In the genomic region with DNA sequence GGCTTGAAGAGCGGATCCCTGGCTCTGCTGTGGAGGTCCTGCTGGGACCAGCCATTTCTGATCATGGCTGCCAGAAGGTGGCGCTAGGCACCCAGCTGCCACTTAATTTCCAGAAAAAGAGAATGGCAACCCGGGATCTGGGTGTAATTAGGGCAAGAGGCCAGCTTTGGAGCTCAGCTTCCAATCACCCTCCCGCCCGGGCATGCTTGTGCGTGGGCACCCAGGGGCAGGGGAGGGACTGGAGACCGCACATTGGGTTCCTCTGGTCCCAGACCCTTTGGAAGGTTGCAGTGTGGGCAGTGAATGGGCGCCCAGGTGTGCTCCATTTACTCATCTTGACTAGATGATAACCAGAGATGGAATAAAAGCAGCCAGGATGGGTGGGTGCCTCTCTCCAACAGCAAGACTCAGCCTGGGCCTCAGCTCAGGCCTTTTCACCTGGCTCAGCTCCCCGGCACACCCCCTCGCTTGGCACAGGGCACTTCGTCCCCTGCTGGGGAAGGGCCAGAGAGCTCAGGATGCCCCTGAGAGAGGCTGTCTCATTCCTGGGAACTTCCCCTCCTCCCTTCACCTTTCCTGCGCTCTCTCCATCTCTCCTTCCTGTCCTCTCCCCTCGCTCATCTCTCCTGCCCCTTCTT, we compare ENCODE assay signal across 8 cellular contexts. TPM values are rescaled to one million over a fixed set of nuclear protein-coding genes. Genes with fewer than 3 reads are reported as not detected.
DNase-seq lines count a peak whose midpoint lies in the region; ATAC-seq, FAIRE-seq and TF ChIP-seq lines count a peak whose summit lies in the region.

No MANE protein-coding gene starts in this region.

- peaks cover 5% of the 10 kb centered on the region for H4K20me1 ChIP-seq in keratinocyte (ENCODE audit: control insufficient read depth, extremely low read depth, insufficient read depth, low read length)

- no peak for ATAC-seq in GM18519 (IDR thresholded peaks at IDR 0.05; ENCODE audit: low FRiP score, unreplicated experiment)
- ATAC-seq in HG03280 (IDR thresholded peaks at IDR 0.05; ENCODE audit: unreplicated experiment) = no peak

- no peaks in the 10 kb centered on the region for H3K9me3 ChIP-seq in Peyer's patch
- H3K9me3 ChIP-seq in keratinocyte (ENCODE audit: control insufficient read depth, low read depth, low read length) = peaks cover 2% of the 10 kb centered on the region

- H3K27ac ChIP-seq in Peyer's patch (no peak overlapping the region), keratinocyte (ENCODE audit: control insufficient read depth, insufficient read depth, low read length) (no peak overlapping the region)

- no peak for TF ChIP-seq POLR2A in Peyer's patch (IDR thresholded peaks at IDR 0.05)

- DNase-seq in DMS114 treated with DMSO at 0.1 percent for 48 hours (lab: John Stamatoyannopoulos, UW; ENCODE audit: unreplicated experiment) (peak; percentile 25), HK-2 (ENCODE audit: unreplicated experiment) (peak; percentile 66), Peyer's patch (peak in 2 of 3 donors; percentile 74 to 77), MCF 10A (ENCODE audit: unreplicated experiment) (peak; percentile 73), keratinocyte (ENCODE audit: low read depth, low spot score) (no peak)
- peak; percentile 44 to 64 for DNase-seq in stimulated activated CD4-positive, alpha-beta T cell treated with anti-CD3 and anti-CD28 coated beads, Interleukin-2, amount 100 ng/mL, for 24 hours

- no peak overlapping the region for H3K4me3 Mint-ChIP-seq in MCF 10A (ENCODE audit: unreplicated experiment)

- no peaks in the 10 kb centered on the region for H3K79me2 ChIP-seq in keratinocyte (ENCODE audit: control insufficient read depth, insufficient read depth, low read length)

- FAIRE-seq in keratinocyte (lab: Jason Lieb, UNC) = no peak

- H3K4me1 ChIP-seq in Peyer's patch (no peaks in the 10 kb centered on the region), keratinocyte (ENCODE audit: control insufficient read depth, extremely low read depth, insufficient read depth, low read length) (peaks cover 25% of the 10 kb centered on the region)

- H3K36me3 ChIP-seq in Peyer's patch = no peaks in the 10 kb centered on the region
- no peaks in the 10 kb centered on the region for H3K36me3 ChIP-seq in keratinocyte (ENCODE audit: control insufficient read depth in 2 of 2, extremely low read depth in 1 of 2, insufficient read depth in 2 of 2, low read length in 2 of 2)

- no peak overlapping the region for H3K4me2 ChIP-seq in keratinocyte (ENCODE audit: control insufficient read depth, extremely low read depth, insufficient read depth, low read depth, low read length)

- dilution Hi-C loops in keratinocyte (cut with MboI; ENCODE audit: extremely low pct_ligation_motif_present, low sequenced_read_pairs) = no loop called here

- no peak overlapping the region for H2AFZ ChIP-seq in keratinocyte (ENCODE audit: control insufficient read depth, low read length)

- BruUV-seq in MCF 10A (replicated peaks; lab: Mats Ljungman, UMichigan) = no TSS peak

- no peak overlapping the region for H3K4me3 ChIP-seq in Peyer's patch
- no peak overlapping the region for H3K4me3 ChIP-seq in keratinocyte (ENCODE audit: control insufficient read depth in 2 of 3, extremely low read depth in 1 of 3, insufficient read depth in 2 of 3, low read depth in 1 of 3, low read length in 3 of 3)

- CTCF ChIA-PET in MCF 10A (lab: Yijun Ruan, JAX) = interaction anchor here (0.5 to 11.8 kb wide), 21 partner anchors 8 to 471 kb away, joined by 3 to 248 read pairs (median 4); a partner anchor contains a TSS

- H3K9me3 Mint-ChIP-seq in MCF 10A (ENCODE audit: unreplicated experiment) = no peaks in the 10 kb centered on the region

- intact Hi-C loops in MCF 10A (cut with micrococcal nuclease) = loop anchor here (1.0 to 10.0 kb wide), 4 partner anchors 73 to 310 kb away; a partner anchor contains a TSS

- peak in 4 of 6 experiments; percentile 62 to 90 (median 88) for TF ChIP-seq CTCF in Peyer's patch (IDR thresholded peaks at IDR 0.05)
- TF ChIP-seq CTCF in MCF 10A (IDR thresholded peaks at IDR 0.05; ENCODE audit: unreplicated experiment) = peak; percentile 88
- TF ChIP-seq CTCF in keratinocyte (optimal IDR thresholded peaks at IDR 0.05 in 1 of 3, IDR thresholded peaks at IDR 0.05 in 1 of 3, conservative IDR thresholded peaks at IDR 0.05 in 1 of 3; ENCODE audit: extremely low read depth in 1 of 3, insufficient read depth in 2 of 3, low read length in 3 of 3) = peak; percentile 82 to 92 (median 87)

- H3K9ac ChIP-seq in keratinocyte (ENCODE audit: control insufficient read depth, extremely low read depth, insufficient read depth, low read length) = no peak overlapping the region

- H3K27me3 Mint-ChIP-seq in MCF 10A (ENCODE audit: insufficient read depth, unreplicated experiment) = no peaks in the 10 kb centered on the region

- H3K9me1 ChIP-seq in keratinocyte (ENCODE audit: control insufficient read depth, extremely low read depth, insufficient read depth, low read length) = no peaks in the 10 kb centered on the region

- no peak overlapping the region for H3K27ac Mint-ChIP-seq in MCF 10A (ENCODE audit: low read depth, unreplicated experiment)

- H3K27me3 ChIP-seq in Peyer's patch = no peaks in the 10 kb centered on the region
- peaks cover 8% of the 10 kb centered on the region for H3K27me3 ChIP-seq in keratinocyte (ENCODE audit: control insufficient read depth, extremely low read depth, insufficient read depth, low read length)

- H3K4me1 Mint-ChIP-seq in MCF 10A (ENCODE audit: insufficient read depth, unreplicated experiment) = peaks cover 15% of the 10 kb centered on the region

- POLR2A ChIA-PET in MCF 10A (lab: Yijun Ruan, JAX) = no interaction called here

- H3K36me3 Mint-ChIP-seq in MCF 10A (ENCODE audit: insufficient read depth, unreplicated experiment) = peaks cover 14% of the 10 kb centered on the region

RNA-seq across cellular contexts. Expression of a gene that starts 14.7 kb away (rescaled TPM):
- 1 to 10 TPM in 2 of 4 donors, not detected in 2; 1.4 to 2.4 TPM for total RNA-seq in Peyer's patch
- 7.5 and 11.0 TPM in 2 replicates for total RNA-seq in MCF 10A (2022)
- 7.7 to 8.3 TPM (median 7.9 TPM) in 3 replicates for polyA plus RNA-seq in keratinocyte
- polyA plus RNA-seq in keratinocyte (2011; ENCODE audit: low read depth) = not detected
- polyA plus RNA-seq in keratinocyte (2011; cell fraction: cytosol; rRNA removed) = 7.6 and 8.5 TPM in 2 replicates
- polyA plus RNA-seq in keratinocyte (2011; cell fraction: nucleus; rRNA removed) = 7.5 and 7.9 TPM in 2 replicates
- polyA plus RNA-seq in keratinocyte (2012; ENCODE audit: low replicate concordance) = 3.9 and 8.0 TPM in 2 replicates
- polyA minus RNA-seq in keratinocyte = 1.9 to 4.4 TPM (median 2.3 TPM) in 3 replicates
- polyA minus RNA-seq in keratinocyte (2011; cell fraction: cytosol; rRNA and poly(A)+ RNA removed) = 2.5 TPM
- 1.4 and 2.4 TPM in 2 replicates for polyA minus RNA-seq in keratinocyte (2011; cell fraction: nucleus; rRNA and poly(A)+ RNA removed)
